Comparison of ENCODE assay signal across 8 cellular contexts in genomic region chr6:73285674-73286283, GRCh38. TPM values are rescaled to one million over a fixed set of nuclear protein-coding genes. Genes with fewer than 3 reads are reported as not detected.
DNase-seq lines count a peak whose midpoint lies in the region; ATAC-seq, FAIRE-seq and TF ChIP-seq lines count a peak whose summit lies in the region.

No MANE protein-coding gene starts in this region.

- peak; percentile 19 for DNase-seq in DMS53 treated with DMSO at 0.1 percent for 48 hours (lab: John Stamatoyannopoulos, UW; ENCODE audit: unreplicated experiment)
- DNase-seq in Kasumi-1 (lab: John Stamatoyannopoulos, UW): peak; percentile 62 to 74
- DNase-seq in medulla oblongata (ENCODE audit: extremely low spot score): peak; percentile 60
- no peak for DNase-seq in activated gamma-delta T cell (lab: John Stamatoyannopoulos, UW)
- DNase-seq in OCI-M2 (lab: John Stamatoyannopoulos, UW; ENCODE audit: unreplicated experiment): no peak
- DNase-seq in GM19239 (ENCODE audit: insufficient read length, low spot score): no peak

- H3K4me3 Mint-ChIP-seq in brain: no peak overlapping the region

- H3K27ac Mint-ChIP-seq in brain: no peak overlapping the region

- no peak for ATAC-seq in GM18909 (IDR thresholded peaks at IDR 0.05; ENCODE audit: poor library complexity, unreplicated experiment)

- no peaks in the 10 kb centered on the region for H3K9me3 Mint-ChIP-seq in brain

- FAIRE-seq in GM19239 (lab: Jason Lieb, UNC): no peak

- H3K4me1 Mint-ChIP-seq in brain: no peaks in the 10 kb centered on the region

- H3K27me3 Mint-ChIP-seq in brain: no peaks in the 10 kb centered on the region

- TF ChIP-seq CTCF in brain (conservative IDR thresholded peaks at IDR 0.05): peak; percentile 51 to 68

- H3K36me3 Mint-ChIP-seq in brain: peaks cover 10% of the 10 kb centered on the region

RNA-seq across cellular contexts. Expression of gene KHDC1, which starts 22.8 kb away (rescaled TPM):
- polyA plus RNA-seq in brain (ENCODE audit: insufficient read depth, low read depth, low replicate concordance): 16.1 TPM

Comparison
In these comparisons a context has a peak if more than half of its experiments do, and no peak if none do; other contexts are left out.
1. DNase-seq: peak in DMS53 treated with DMSO at 0.1 percent for 48 hours (single experiment), Kasumi-1 (2 of 2) and medulla oblongata (single experiment); none in activated gamma-delta T cell (single experiment), OCI-M2 (single experiment) and GM19239 (single experiment).